Comparison of ENCODE assay signal across 1 cellular context in the genomic region with DNA sequence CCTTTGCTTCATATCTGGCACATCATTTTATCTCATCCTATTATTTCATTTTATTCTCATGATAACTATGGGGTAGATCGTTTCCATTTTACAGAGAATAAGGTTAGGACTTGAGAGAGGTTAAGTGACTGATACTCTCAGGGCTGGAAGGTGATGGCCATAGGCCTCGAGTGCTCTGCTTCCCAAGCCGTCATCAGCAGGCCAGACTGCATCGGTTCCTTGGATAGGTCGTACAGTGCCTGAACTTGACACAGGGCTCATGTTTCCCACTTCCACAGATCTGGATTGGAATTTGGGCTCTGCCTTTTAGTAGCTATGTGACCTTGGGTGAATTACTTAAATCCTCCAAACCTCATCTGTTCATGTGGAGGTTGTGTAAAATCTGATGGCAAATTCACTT.
TF ChIP-seq lines count a peak whose summit lies in the region.

No MANE protein-coding gene starts in this region.

TF ChIP-seq in WTC11, 78 proteins besides CTCF, POLR2A, EP300 and RAD21:
- TF ChIP-seq, protein P1, sequence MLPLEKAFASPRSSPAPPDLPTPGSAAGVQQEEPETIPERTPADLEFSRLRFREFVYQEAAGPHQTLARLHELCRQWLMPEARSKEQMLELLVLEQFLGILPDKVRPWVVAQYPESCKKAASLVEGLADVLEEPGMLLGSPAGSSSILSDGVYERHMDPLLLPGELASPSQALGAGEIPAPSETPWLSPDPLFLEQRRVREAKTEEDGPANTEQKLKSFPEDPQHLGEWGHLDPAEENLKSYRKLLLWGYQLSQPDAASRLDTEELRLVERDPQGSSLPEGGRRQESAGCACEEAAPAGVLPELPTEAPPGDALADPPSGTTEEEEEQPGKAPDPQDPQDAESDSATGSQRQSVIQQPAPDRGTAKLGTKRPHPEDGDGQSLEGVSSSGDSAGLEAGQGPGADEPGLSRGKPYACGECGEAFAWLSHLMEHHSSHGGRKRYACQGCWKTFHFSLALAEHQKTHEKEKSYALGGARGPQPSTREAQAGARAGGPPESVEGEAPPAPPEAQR (CRISPR knock-in tag; IDR thresholded peaks at IDR 0.05): no peak
- TF ChIP-seq, protein P2, sequence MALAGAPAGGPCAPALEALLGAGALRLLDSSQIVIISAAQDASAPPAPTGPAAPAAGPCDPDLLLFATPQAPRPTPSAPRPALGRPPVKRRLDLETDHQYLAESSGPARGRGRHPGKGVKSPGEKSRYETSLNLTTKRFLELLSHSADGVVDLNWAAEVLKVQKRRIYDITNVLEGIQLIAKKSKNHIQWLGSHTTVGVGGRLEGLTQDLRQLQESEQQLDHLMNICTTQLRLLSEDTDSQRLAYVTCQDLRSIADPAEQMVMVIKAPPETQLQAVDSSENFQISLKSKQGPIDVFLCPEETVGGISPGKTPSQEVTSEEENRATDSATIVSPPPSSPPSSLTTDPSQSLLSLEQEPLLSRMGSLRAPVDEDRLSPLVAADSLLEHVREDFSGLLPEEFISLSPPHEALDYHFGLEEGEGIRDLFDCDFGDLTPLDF (CRISPR knock-in tag; IDR thresholded peaks at IDR 0.05): no peak
- TF ChIP-seq MXD4 (CRISPR knock-in tag; IDR thresholded peaks at IDR 0.05; ENCODE audit: borderline replicate concordance): no peak
- TF ChIP-seq FOXP1 (CRISPR knock-in tag; IDR thresholded peaks at IDR 0.05; ENCODE audit: borderline replicate concordance): no peak
- TF ChIP-seq RORB (CRISPR knock-in tag; IDR thresholded peaks at IDR 0.05): no peak
- TF ChIP-seq ELF4 (CRISPR knock-in tag; IDR thresholded peaks at IDR 0.05; ENCODE audit: low read depth): no peak
- TF ChIP-seq, protein P3, sequence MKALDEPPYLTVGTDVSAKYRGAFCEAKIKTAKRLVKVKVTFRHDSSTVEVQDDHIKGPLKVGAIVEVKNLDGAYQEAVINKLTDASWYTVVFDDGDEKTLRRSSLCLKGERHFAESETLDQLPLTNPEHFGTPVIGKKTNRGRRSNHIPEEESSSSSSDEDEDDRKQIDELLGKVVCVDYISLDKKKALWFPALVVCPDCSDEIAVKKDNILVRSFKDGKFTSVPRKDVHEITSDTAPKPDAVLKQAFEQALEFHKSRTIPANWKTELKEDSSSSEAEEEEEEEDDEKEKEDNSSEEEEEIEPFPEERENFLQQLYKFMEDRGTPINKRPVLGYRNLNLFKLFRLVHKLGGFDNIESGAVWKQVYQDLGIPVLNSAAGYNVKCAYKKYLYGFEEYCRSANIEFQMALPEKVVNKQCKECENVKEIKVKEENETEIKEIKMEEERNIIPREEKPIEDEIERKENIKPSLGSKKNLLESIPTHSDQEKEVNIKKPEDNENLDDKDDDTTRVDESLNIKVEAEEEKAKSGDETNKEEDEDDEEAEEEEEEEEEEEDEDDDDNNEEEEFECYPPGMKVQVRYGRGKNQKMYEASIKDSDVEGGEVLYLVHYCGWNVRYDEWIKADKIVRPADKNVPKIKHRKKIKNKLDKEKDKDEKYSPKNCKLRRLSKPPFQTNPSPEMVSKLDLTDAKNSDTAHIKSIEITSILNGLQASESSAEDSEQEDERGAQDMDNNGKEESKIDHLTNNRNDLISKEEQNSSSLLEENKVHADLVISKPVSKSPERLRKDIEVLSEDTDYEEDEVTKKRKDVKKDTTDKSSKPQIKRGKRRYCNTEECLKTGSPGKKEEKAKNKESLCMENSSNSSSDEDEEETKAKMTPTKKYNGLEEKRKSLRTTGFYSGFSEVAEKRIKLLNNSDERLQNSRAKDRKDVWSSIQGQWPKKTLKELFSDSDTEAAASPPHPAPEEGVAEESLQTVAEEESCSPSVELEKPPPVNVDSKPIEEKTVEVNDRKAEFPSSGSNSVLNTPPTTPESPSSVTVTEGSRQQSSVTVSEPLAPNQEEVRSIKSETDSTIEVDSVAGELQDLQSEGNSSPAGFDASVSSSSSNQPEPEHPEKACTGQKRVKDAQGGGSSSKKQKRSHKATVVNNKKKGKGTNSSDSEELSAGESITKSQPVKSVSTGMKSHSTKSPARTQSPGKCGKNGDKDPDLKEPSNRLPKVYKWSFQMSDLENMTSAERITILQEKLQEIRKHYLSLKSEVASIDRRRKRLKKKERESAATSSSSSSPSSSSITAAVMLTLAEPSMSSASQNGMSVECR (CRISPR knock-in tag; IDR thresholded peaks at IDR 0.05; ENCODE audit: borderline replicate concordance): no peak
- TF ChIP-seq, protein P4, sequence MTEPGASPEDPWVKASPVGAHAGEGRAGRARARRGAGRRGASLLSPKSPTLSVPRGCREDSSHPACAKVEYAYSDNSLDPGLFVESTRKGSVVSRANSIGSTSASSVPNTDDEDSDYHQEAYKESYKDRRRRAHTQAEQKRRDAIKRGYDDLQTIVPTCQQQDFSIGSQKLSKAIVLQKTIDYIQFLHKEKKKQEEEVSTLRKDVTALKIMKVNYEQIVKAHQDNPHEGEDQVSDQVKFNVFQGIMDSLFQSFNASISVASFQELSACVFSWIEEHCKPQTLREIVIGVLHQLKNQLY (CRISPR knock-in tag; IDR thresholded peaks at IDR 0.05): no peak
- no peak for TF ChIP-seq JAZF1 (CRISPR knock-in tag; IDR thresholded peaks at IDR 0.05)
- TF ChIP-seq ZNF138 (CRISPR knock-in tag; conservative IDR thresholded peaks at IDR 0.05): no peak
- no peak for TF ChIP-seq OVOL2 (CRISPR knock-in tag; IDR thresholded peaks at IDR 0.05; ENCODE audit: borderline replicate concordance)
- TF ChIP-seq, protein P5, sequence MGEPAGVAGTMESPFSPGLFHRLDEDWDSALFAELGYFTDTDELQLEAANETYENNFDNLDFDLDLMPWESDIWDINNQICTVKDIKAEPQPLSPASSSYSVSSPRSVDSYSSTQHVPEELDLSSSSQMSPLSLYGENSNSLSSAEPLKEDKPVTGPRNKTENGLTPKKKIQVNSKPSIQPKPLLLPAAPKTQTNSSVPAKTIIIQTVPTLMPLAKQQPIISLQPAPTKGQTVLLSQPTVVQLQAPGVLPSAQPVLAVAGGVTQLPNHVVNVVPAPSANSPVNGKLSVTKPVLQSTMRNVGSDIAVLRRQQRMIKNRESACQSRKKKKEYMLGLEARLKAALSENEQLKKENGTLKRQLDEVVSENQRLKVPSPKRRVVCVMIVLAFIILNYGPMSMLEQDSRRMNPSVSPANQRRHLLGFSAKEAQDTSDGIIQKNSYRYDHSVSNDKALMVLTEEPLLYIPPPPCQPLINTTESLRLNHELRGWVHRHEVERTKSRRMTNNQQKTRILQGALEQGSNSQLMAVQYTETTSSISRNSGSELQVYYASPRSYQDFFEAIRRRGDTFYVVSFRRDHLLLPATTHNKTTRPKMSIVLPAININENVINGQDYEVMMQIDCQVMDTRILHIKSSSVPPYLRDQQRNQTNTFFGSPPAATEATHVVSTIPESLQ (CRISPR knock-in tag; IDR thresholded peaks at IDR 0.05): no peak
- TF ChIP-seq, protein P6, sequence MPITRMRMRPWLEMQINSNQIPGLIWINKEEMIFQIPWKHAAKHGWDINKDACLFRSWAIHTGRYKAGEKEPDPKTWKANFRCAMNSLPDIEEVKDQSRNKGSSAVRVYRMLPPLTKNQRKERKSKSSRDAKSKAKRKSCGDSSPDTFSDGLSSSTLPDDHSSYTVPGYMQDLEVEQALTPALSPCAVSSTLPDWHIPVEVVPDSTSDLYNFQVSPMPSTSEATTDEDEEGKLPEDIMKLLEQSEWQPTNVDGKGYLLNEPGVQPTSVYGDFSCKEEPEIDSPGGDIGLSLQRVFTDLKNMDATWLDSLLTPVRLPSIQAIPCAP (CRISPR knock-in tag; IDR thresholded peaks at IDR 0.05): no peak
- TF ChIP-seq, protein P7, sequence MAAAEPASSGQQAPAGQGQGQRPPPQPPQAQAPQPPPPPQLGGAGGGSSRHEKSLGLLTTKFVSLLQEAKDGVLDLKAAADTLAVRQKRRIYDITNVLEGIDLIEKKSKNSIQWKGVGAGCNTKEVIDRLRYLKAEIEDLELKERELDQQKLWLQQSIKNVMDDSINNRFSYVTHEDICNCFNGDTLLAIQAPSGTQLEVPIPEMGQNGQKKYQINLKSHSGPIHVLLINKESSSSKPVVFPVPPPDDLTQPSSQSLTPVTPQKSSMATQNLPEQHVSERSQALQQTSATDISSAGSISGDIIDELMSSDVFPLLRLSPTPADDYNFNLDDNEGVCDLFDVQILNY (CRISPR knock-in tag; IDR thresholded peaks at IDR 0.05): no peak
- TF ChIP-seq ETV6 (CRISPR knock-in tag; IDR thresholded peaks at IDR 0.05): no peak
